ENCODE assay signal across 9 cellular contexts in the genomic region with DNA sequence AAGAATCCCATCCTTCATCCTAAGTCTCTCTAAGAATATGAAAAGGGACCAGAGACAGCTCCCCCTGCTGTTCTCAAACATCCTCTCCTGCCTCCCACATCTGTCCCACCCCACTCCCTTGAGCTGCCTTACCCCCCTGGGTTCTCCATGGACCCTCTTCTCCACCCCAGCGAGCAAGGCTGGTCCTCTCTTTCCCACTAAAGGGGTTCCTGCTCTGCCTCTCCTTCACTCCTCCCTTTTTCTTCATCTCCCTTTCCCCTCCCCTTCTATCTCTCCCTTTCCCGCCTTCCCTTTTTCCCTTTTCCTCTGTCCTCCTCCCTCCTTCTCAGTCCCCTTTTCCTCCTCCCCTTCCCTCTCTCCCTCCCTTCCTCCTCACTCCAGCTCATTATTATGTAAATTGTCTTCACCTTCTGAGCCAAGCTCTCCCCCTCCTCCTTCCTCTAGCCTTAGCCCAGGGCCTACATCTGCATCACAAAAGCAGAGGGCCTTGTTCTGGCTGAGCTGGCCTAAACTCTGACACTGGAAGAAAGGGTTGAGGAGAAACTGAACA.
DNase-seq lines count a peak whose midpoint lies in the region; ATAC-seq and TF ChIP-seq lines count a peak whose summit lies in the region.
"Had no signal": no experiment of that assay in that cellular context is flagged by ENCODE, and none has a peak within 500 bp of the region (broad histone marks: within the 10 kb centered on the region; RNA-seq: fewer than 3 reads in every experiment).

No MANE protein-coding gene starts in this region.

- H3K4me2 ChIP-seq in mesenchymal stem cell (ENCODE audit: low read length, poor library complexity, severe bottlenecking), result no peak overlapping the region

- no peaks in the 10 kb centered on the region for H3K79me1 ChIP-seq in mesenchymal stem cell (replicated peaks; ENCODE audit: low read length, poor library complexity, severe bottlenecking)

- POLR2A ChIA-PET in HEK293T (lab: Yijun Ruan, JAX), result no interaction called here

- H3K27ac ChIP-seq in mesenchymal stem cell (ENCODE audit: low read length, poor library complexity, severe bottlenecking) (no peak overlapping the region), testis (no peak overlapping the region)
- H3K27ac ChIP-seq: SJCRH30 had no signal

- no peak overlapping the region for H2AK5ac ChIP-seq in mesenchymal stem cell (ENCODE audit: low read length, severe bottlenecking)

- no peak overlapping the region for H4K8ac ChIP-seq in mesenchymal stem cell (ENCODE audit: low read length)

- H2AFZ ChIP-seq in mesenchymal stem cell (ENCODE audit: low read depth, low read length), result no peak overlapping the region

- CTCF ChIA-PET in HEK293T (lab: Yijun Ruan, JAX), result interaction anchor here (1.4 kb wide), 1 partner anchor 19 kb away, joined by 5 read pairs; no protein-coding TSS in a partner anchor

- H3K4me3 ChIP-seq in BE2C (ENCODE audit: low read depth, low read length), result no peak overlapping the region
- H3K4me3 ChIP-seq in mesenchymal stem cell (ENCODE audit: insufficient read depth in 1 of 2, low read depth in 1 of 2, low read length in 2 of 2), result no peak overlapping the region
- H3K4me3 ChIP-seq in testis, result no peak overlapping the region
- H3K4me3 ChIP-seq: SJCRH30 had no signal

- H3K23ac ChIP-seq in mesenchymal stem cell (ENCODE audit: low read length in 2 of 2), result no peak overlapping the region

- no peak overlapping the region for H2BK5ac ChIP-seq in mesenchymal stem cell (ENCODE audit: low read depth, low read length, poor library complexity, severe bottlenecking)

- H3K14ac ChIP-seq in mesenchymal stem cell (ENCODE audit: low read length in 2 of 2), result no peak overlapping the region

- no peak for TF ChIP-seq POLR2A in testis (IDR thresholded peaks at IDR 0.05)

- peaks cover 12% of the 10 kb centered on the region for H3K4me1 ChIP-seq in BE2C
- H3K4me1 ChIP-seq in mesenchymal stem cell (ENCODE audit: control insufficient read depth, insufficient read depth, low read depth, low read length), result no peaks in the 10 kb centered on the region
- H3K4me1 ChIP-seq in testis, result no peaks in the 10 kb centered on the region
- H3K4me1 ChIP-seq: SJCRH30 had no signal

- H3K9me3 ChIP-seq in BE2C (no peaks in the 10 kb centered on the region), mesenchymal stem cell (ENCODE audit: control insufficient read depth, low read length) (no peaks in the 10 kb centered on the region), testis (no peaks in the 10 kb centered on the region)
- H3K9me3 ChIP-seq: SJCRH30 had no signal

- no peak overlapping the region for H2BK12ac ChIP-seq in mesenchymal stem cell (ENCODE audit: low read length in 2 of 2)

- H3K36me3 ChIP-seq in BE2C (peaks cover 76% of the 10 kb centered on the region), mesenchymal stem cell (ENCODE audit: control insufficient read depth in 1 of 2, insufficient read depth in 2 of 2, low read depth in 1 of 2, low read length in 2 of 2) (no peaks in the 10 kb centered on the region), testis (ENCODE audit: low read depth, missing control alignments) (no peaks in the 10 kb centered on the region)
- H3K36me3 ChIP-seq: SJCRH30 had no signal

- no peak overlapping the region for H4K91ac ChIP-seq in mesenchymal stem cell (ENCODE audit: low read length)

- 55% methylated on average over 2 of the region's 2 CpGs for WGBS in mesenchymal stem cell
- 84 to 88% methylated on average over 2 of the region's 2 CpGs for WGBS in testis, 2 donors

- no peak overlapping the region for H3K9ac ChIP-seq in mesenchymal stem cell (ENCODE audit: low read length)

- no peak overlapping the region for H3K18ac ChIP-seq in mesenchymal stem cell (ENCODE audit: low read depth in 1 of 2, low read length in 2 of 2)

- no peak overlapping the region for H3K4ac ChIP-seq in mesenchymal stem cell (ENCODE audit: low read depth in 1 of 2, low read length in 2 of 2)

- ATAC-seq in SK-N-SH treated with all-trans-retinoic acid at 6 μM for 48 hours, result 0 out of 3 replicates have a peak, but pooled peaks have one; percentile 28
- no peak for ATAC-seq in GM21360 (IDR thresholded peaks at IDR 0.05; ENCODE audit: unreplicated experiment)
- ATAC-seq in GM21576 (IDR thresholded peaks at IDR 0.05; ENCODE audit: unreplicated experiment), result no peak

- H3K27me3 ChIP-seq in BE2C (no peaks in the 10 kb centered on the region), mesenchymal stem cell (ENCODE audit: control insufficient read depth in 1 of 2, insufficient read depth in 1 of 2, low read length in 2 of 2) (peaks cover 4 to 11% of the 10 kb centered on the region in 2 experiments), testis (no peaks in the 10 kb centered on the region)
- H3K27me3 ChIP-seq: SJCRH30 had no signal

- H2BK120ac ChIP-seq in mesenchymal stem cell (ENCODE audit: low read depth, low read length), result no peak overlapping the region

- no peak overlapping the region for H2BK15ac ChIP-seq in mesenchymal stem cell (ENCODE audit: low read depth, poor library complexity, severe bottlenecking)

- peak; percentile 62 for TF ChIP-seq CTCF in BE2C (IDR thresholded peaks at IDR 0.05; ENCODE audit: low read depth, low read length)
- TF ChIP-seq CTCF in testis (IDR thresholded peaks at IDR 0.05), result no peak

- intact Hi-C loops in testis (cut with DNase I; ENCODE audit: low total_unique reads), result no loop called here

- DNase-seq in BE2C (no peak), HEK293T (ENCODE audit: extremely low spot score) (peak; percentile 30), iPS-NIHi11 (ENCODE audit: low spot score) (peak; percentile 80), mesenchymal stem cell (no peak), testis (no peak)

TF ChIP-seq in HEK293T, 16 proteins besides CTCF, POLR2A, EP300 and RAD21:
- TF ChIP-seq L3MBTL2 (conservative IDR thresholded peaks at IDR 0.05) (no peak), ZNF384 (IDR thresholded peaks at IDR 0.05) (no peak), TARDBP (IDR thresholded peaks at IDR 0.05) (no peak), NFRKB (IDR thresholded peaks at IDR 0.05) (no peak), CTBP1 (IDR thresholded peaks at IDR 0.05; ENCODE audit: borderline replicate concordance) (no peak), BHLHE40 (IDR thresholded peaks at IDR 0.05; ENCODE audit: borderline replicate concordance) (no peak), FOXK2 (IDR thresholded peaks at IDR 0.05) (no peak), FOXM1 (IDR thresholded peaks at IDR 0.05; ENCODE audit: borderline replicate concordance) (no peak)

TF ChIP-seq in SK-N-SH treated with all-trans-retinoic acid at 6 μM for 48 hours, 23 proteins besides CTCF, POLR2A, EP300 and RAD21 (continues in another document):
- no peak for TF ChIP-seq OSR1 (CRISPR knock-in tag; IDR thresholded peaks at IDR 0.05)
- no peak for TF ChIP-seq ZNF8 (CRISPR knock-in tag; IDR thresholded peaks at IDR 0.05)
- TF ChIP-seq, protein P1, sequence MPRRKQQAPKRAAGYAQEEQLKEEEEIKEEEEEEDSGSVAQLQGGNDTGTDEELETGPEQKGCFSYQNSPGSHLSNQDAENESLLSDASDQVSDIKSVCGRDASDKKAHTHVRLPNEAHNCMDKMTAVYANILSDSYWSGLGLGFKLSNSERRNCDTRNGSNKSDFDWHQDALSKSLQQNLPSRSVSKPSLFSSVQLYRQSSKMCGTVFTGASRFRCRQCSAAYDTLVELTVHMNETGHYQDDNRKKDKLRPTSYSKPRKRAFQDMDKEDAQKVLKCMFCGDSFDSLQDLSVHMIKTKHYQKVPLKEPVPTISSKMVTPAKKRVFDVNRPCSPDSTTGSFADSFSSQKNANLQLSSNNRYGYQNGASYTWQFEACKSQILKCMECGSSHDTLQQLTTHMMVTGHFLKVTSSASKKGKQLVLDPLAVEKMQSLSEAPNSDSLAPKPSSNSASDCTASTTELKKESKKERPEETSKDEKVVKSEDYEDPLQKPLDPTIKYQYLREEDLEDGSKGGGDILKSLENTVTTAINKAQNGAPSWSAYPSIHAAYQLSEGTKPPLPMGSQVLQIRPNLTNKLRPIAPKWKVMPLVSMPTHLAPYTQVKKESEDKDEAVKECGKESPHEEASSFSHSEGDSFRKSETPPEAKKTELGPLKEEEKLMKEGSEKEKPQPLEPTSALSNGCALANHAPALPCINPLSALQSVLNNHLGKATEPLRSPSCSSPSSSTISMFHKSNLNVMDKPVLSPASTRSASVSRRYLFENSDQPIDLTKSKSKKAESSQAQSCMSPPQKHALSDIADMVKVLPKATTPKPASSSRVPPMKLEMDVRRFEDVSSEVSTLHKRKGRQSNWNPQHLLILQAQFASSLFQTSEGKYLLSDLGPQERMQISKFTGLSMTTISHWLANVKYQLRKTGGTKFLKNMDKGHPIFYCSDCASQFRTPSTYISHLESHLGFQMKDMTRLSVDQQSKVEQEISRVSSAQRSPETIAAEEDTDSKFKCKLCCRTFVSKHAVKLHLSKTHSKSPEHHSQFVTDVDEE (CRISPR knock-in tag; IDR thresholded peaks at IDR 0.05), result no peak
- TF ChIP-seq BACH2 (CRISPR knock-in tag; IDR thresholded peaks at IDR 0.05; ENCODE audit: borderline replicate concordance), result no peak
- no peak for TF ChIP-seq ZFP30 (CRISPR knock-in tag; IDR thresholded peaks at IDR 0.05)
- TF ChIP-seq TCF4 (CRISPR knock-in tag; IDR thresholded peaks at IDR 0.05; ENCODE audit: borderline replicate concordance), result no peak
- TF ChIP-seq SNAI2 (CRISPR knock-in tag; IDR thresholded peaks at IDR 0.05), result no peak
- TF ChIP-seq PPARA (CRISPR knock-in tag; IDR thresholded peaks at IDR 0.05; ENCODE audit: borderline replicate concordance), result no peak
- TF ChIP-seq ZC3H10 (CRISPR knock-in tag; IDR thresholded peaks at IDR 0.05), result no peak
- TF ChIP-seq ZNF565 (CRISPR knock-in tag; conservative IDR thresholded peaks at IDR 0.05; ENCODE audit: low read depth), result no peak
- no peak for TF ChIP-seq RARB (CRISPR knock-in tag; IDR thresholded peaks at IDR 0.05)
- no peak for TF ChIP-seq ZNF70 (CRISPR knock-in tag; IDR thresholded peaks at IDR 0.05)
- no peak for TF ChIP-seq CSDC2 (CRISPR knock-in tag; IDR thresholded peaks at IDR 0.05)
- no peak for TF ChIP-seq PATZ1 (CRISPR knock-in tag; IDR thresholded peaks at IDR 0.05; ENCODE audit: borderline replicate concordance)

Comparison
In these comparisons a context has a peak if more than half of its experiments do, and no peak if none do; other contexts are left out.
1. DNase-seq: peak in HEK293T (single experiment) and iPS-NIHi11 (single experiment); none in BE2C (single experiment), mesenchymal stem cell (single experiment) and testis (single experiment).